In genomic region chr7:99698867-99699730, GRCh38 we compare ENCODE assay signal across 13 cellular contexts. TPM values are rescaled to one million over a fixed set of nuclear protein-coding genes. Genes with fewer than 3 reads are reported as not detected.
DNase-seq lines count a peak whose midpoint lies in the region; ATAC-seq and TF ChIP-seq lines count a peak whose summit lies in the region.
"Not testable (repeated sequence)": the region's sequence is repeated elsewhere in the genome, so short reads cannot be mapped to it uniquely, and the experiment has no call there.
"Had no signal": no experiment of that assay in that cellular context is flagged by ENCODE, and none has a peak within 500 bp of the region (broad histone marks: within the 10 kb centered on the region; RNA-seq: fewer than 3 reads in every experiment).

No MANE protein-coding gene starts in this region.

- H3K4me2 ChIP-seq in mammary epithelial cell (ENCODE audit: insufficient read depth, low read depth, low read length), result not testable (repeated sequence)

- TF ChIP-seq CTCF in Calu3 (IDR thresholded peaks at IDR 0.05; ENCODE audit: unreplicated experiment); HEK293 (tag by site-specific recombination; IDR thresholded peaks at IDR 0.05); mammary epithelial cell (conservative IDR thresholded peaks at IDR 0.05 in 1 of 2, IDR thresholded peaks at IDR 0.05 in 1 of 2; ENCODE audit: extremely low read depth in 1 of 2, insufficient read depth in 1 of 2, low read depth in 1 of 2, low read length in 2 of 2); fibroblast of mammary gland (conservative IDR thresholded peaks at IDR 0.05; ENCODE audit: control insufficient read depth, insufficient read depth, low read depth, low read length); left lung (IDR thresholded peaks at IDR 0.05); omental fat pad (IDR thresholded peaks at IDR 0.05): not testable (repeated sequence)

- 36% methylated on average over 5 of the region's 6 CpGs for WGBS in mammary epithelial cell (ENCODE audit: low coverage, missing lambda C conversion rate)

- POLR2A ChIA-PET in HEK293 (lab: Yijun Ruan, JAX), result not testable (repeated sequence)

- H3K79me2 ChIP-seq in mammary epithelial cell (ENCODE audit: insufficient read depth, low read length), result not testable (repeated sequence)

- CTCF ChIA-PET in Calu3 (lab: Charles Lee), result interaction anchor here (0.7 kb wide), 1 partner anchor 19 kb away, joined by 3 read pairs; no protein-coding TSS in a partner anchor
- CTCF ChIA-PET in HEK293 (lab: Yijun Ruan, JAX); mammary epithelial cell (lab: Charles Lee; ENCODE audit: low non-redundant PET): not testable (repeated sequence)

- H2AFZ ChIP-seq in mammary epithelial cell (ENCODE audit: low read depth, low read length), result peak overlapping the region; percentile 59

- not testable (repeated sequence) for H3K36me3 ChIP-seq in HEK293 (ENCODE audit: control insufficient read depth in 2 of 2, insufficient read depth in 1 of 2, low read length in 2 of 2); mammary epithelial cell (ENCODE audit: insufficient read depth, low read length); left lung

- peak; percentile 87 for ATAC-seq in left lung
- peak; percentile 70 for ATAC-seq in omental fat pad (ENCODE audit: low FRiP score)

- H3K4me3 Mint-ChIP-seq in Calu3 (ENCODE audit: low read depth, unreplicated experiment), result peak overlapping the region; percentile 39

- H3K4me1 Mint-ChIP-seq in Calu3 (ENCODE audit: low read depth, unreplicated experiment), result peaks cover 29% of the 10 kb centered on the region

- not testable (repeated sequence) for H3K4me3 ChIP-seq in HEK293 (ENCODE audit: low read depth, low read length); mammary epithelial cell (replicated peaks in 1 of 3; ENCODE audit: insufficient read depth in 1 of 3, low read depth in 2 of 3, low read length in 3 of 3); fibroblast of mammary gland (ENCODE audit: control insufficient read depth, low read depth, low read length); left lung

- peak; percentile 47 for DNase-seq in Calu3
- peak; percentile 5 for DNase-seq in RPMI7951 (ENCODE audit: low read depth)
- DNase-seq in mammary epithelial cell, result peak; percentile 31
- peak; percentile 24 for DNase-seq in fibroblast of mammary gland (ENCODE audit: low read depth)
- DNase-seq in left lung; omental fat pad (ENCODE audit: low spot score): not testable (repeated sequence)

- H3K4me1 ChIP-seq in HEK293 (ENCODE audit: control insufficient read depth, insufficient read depth, low read length); mammary epithelial cell (ENCODE audit: insufficient read depth, low read length); left lung: not testable (repeated sequence)

- TSS peak; percentile 82 for BruUV-seq in Calu3 (replicated peaks; lab: Mats Ljungman, UMichigan)
- not testable (repeated sequence) for BruUV-seq in mammary epithelial cell (replicated peaks; lab: Mats Ljungman, UMichigan)

- not testable (repeated sequence) for H3K27ac ChIP-seq in HEK293 (ENCODE audit: extremely low read depth, low read depth, low read length); mammary epithelial cell (ENCODE audit: insufficient read depth, low read depth, low read length)
- H3K27ac ChIP-seq in left lung, result peak overlapping the region in 1 of 2 donors; percentile 33

- peak overlapping the region; percentile 58 for H3K27ac Mint-ChIP-seq in Calu3 (ENCODE audit: unreplicated experiment)

- not testable (repeated sequence) for H3K9ac ChIP-seq in mammary epithelial cell (ENCODE audit: insufficient read depth, low read length)

- not testable (repeated sequence) for H3K36me3 Mint-ChIP-seq in Calu3 (ENCODE audit: insufficient read depth, unreplicated experiment)

- dilution Hi-C loops in mammary epithelial cell (cut with HindIII; ENCODE audit: low sequenced_read_pairs), result not testable (repeated sequence)

- H3K27me3 ChIP-seq in mammary epithelial cell (ENCODE audit: insufficient read depth, low read length); left lung: not testable (repeated sequence)

- in situ Hi-C loops in mammary epithelial cell (cut with MboI; ENCODE audit: low sequenced_read_pairs in 2 of 2), result not testable (repeated sequence)

- not testable (repeated sequence) for H3K9me3 ChIP-seq in HEK293 (ENCODE audit: control insufficient read depth, insufficient read depth, low read depth, low read length); mammary epithelial cell (replicated peaks; ENCODE audit: insufficient read depth, low read length); left lung

- not testable (repeated sequence) for H3K9me3 Mint-ChIP-seq in Calu3 (ENCODE audit: low read depth, unreplicated experiment)

- H4K20me1 ChIP-seq in mammary epithelial cell (ENCODE audit: insufficient read depth, low read length), result not testable (repeated sequence)

- intact Hi-C loops in Calu3 (cut with micrococcal nuclease; ENCODE audit: unreplicated experiment); mammary epithelial cell (cut with micrococcal nuclease); left lung (cut with DNase I): not testable (repeated sequence)

- not testable (repeated sequence) for H3K27me3 Mint-ChIP-seq in Calu3 (ENCODE audit: unreplicated experiment)

TF ChIP-seq in HEK293, 187 proteins besides CTCF, POLR2A, EP300 and RAD21:
- peak; percentile 59; the same call in 1 of the 2 replicates for TF ChIP-seq PRDM10 (tag by site-specific recombination; IDR thresholded peaks at IDR 0.05)

RNA-seq across cellular contexts. Expression of gene CYP3A5, which starts 19.3 kb away (rescaled TPM):
- total RNA-seq in Calu3 (2022) (44.9 and 70.7 TPM in 2 replicates), mammary epithelial cell (not detected), left lung (1 to 10 TPM; 5.7 to 6.0 TPM), omental fat pad (10 to 100 TPM in 2 of 4 donors, 1 to 10 TPM in 2; 6.2 to 92.0 (median 13.8) TPM)
- 0.24 and 0.49 TPM in 2 replicates for total RNA-seq in RPMI7951 (2014; rRNA removed; shearing (Covaris generic))
- 0.06 TPM for polyA plus RNA-seq in mammary epithelial cell
- polyA minus RNA-seq in mammary epithelial cell, result not detected
- total RNA-seq: activated CD8-positive, alpha-beta memory T cell treated with anti-CD3 and anti-CD28 coated beads, Interleukin-2, amount 10 ng/mL, durations not matched to agents 7 days and 5 days had no signal
- polyA plus RNA-seq: BJ had no signal

RNA-seq across cellular contexts. Expression of gene CYP3A7, which starts 35.9 kb away (rescaled TPM):
- total RNA-seq in Calu3 (2022) (0.71 and 0.86 TPM in 2 replicates), mammary epithelial cell (not detected), left lung (under 1 TPM; 0.37 to 0.41 TPM), omental fat pad (1 to 10 TPM in 1 of 4 donors, under 1 TPM in 2, not detected in 1; 0.56 to 2.8 (median 0.60) TPM)
- not detected in 2 replicates for total RNA-seq in RPMI7951 (2014; rRNA removed; shearing (Covaris generic))
- polyA plus RNA-seq in mammary epithelial cell, result 0.02 TPM
- polyA minus RNA-seq in mammary epithelial cell, result not detected
- total RNA-seq: activated CD8-positive, alpha-beta memory T cell treated with anti-CD3 and anti-CD28 coated beads, Interleukin-2, amount 10 ng/mL, durations not matched to agents 7 days and 5 days; frontal cortex; posterior vena cava; T-cell; vagina had no signal
- polyA plus RNA-seq: BJ had no signal
